In the genomic region with DNA sequence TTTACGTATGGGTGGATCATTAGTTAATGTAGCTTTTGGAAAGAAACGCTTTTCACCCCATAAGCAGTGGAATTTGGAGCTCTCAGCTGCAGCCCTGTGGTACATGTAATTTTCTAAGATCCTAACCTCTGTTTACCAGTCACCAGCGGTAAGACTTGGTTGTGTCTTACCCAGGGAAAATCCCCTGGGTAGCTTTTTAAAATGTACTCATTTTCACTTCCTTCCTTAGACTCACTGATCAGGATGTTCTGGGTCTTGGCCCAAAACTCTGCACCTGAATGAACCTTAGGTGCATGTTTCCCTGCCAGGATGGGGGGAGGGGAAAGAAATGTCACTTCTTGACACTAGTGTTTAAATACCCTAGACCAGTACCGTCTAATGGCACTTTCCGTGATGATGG, we compare ENCODE assay signal across 32 cellular contexts.
"Had no signal": no experiment of that assay in that cellular context is flagged by ENCODE, and none has a peak within 500 bp of the region (broad histone marks: within the 10 kb centered on the region; RNA-seq: fewer than 3 reads in every experiment).

No MANE protein-coding gene starts in this region.

- H3K9me3 Mint-ChIP-seq: activated T-helper 2 cell treated with anti-CD3 and anti-CD28 coated beads, Interferon-gamma antibody, Interleukin-2, Interleukin-4, amounts not matched to agents 10 μg/mL and 5 μg/mL and 100 μg/mL, durations not matched to agents 14 hours and 24 hours and 36 hours had no signal

- H3K4me3 Mint-ChIP-seq: activated CD8-positive, alpha-beta T cell treated with anti-CD3 and anti-CD28 coated beads, Interleukin-2, amount 10 ng/mL, durations not matched to agents 7 days and 5 days; activated naive CD4-positive, alpha-beta T cell treated with anti-CD3 and anti-CD28 coated beads, Interleukin-2, amount 50 U/mL, for 24 hours; activated naive CD8-positive, alpha-beta T cell treated with anti-CD3 and anti-CD28 coated beads, Interleukin-2, amount 10 ng/mL, durations not matched to agents 7 days and 5 days; activated T-cell treated with anti-CD3 and anti-CD28 coated beads, Interleukin-2, amount 50 U/mL, for 24 hours; central memory CD8-positive, alpha-beta T cell had no signal

- H3K4me2 ChIP-seq: PC-9 had no signal

- H3K27ac Mint-ChIP-seq: activated CD8-positive, alpha-beta T cell treated with anti-CD3 and anti-CD28 coated beads, Interleukin-2, amount 10 ng/mL, durations not matched to agents 7 days and 5 days; activated naive CD4-positive, alpha-beta T cell treated with anti-CD3 and anti-CD28 coated beads, Interleukin-2, amount 50 U/mL, for 24 hours; activated naive CD8-positive, alpha-beta T cell treated with anti-CD3 and anti-CD28 coated beads, Interleukin-2, amount 10 ng/mL, durations not matched to agents 7 days and 5 days; activated T-cell treated with anti-CD3 and anti-CD28 coated beads, Interleukin-2, amount 50 U/mL, for 24 hours; activated T-helper 2 cell treated with anti-CD3 and anti-CD28 coated beads, Interferon-gamma antibody, Interleukin-2, Interleukin-4, amounts not matched to agents 10 μg/mL and 5 μg/mL and 100 μg/mL, durations not matched to agents 14 hours and 24 hours and 36 hours had no signal

- FAIRE-seq: RCC 7860 had no signal

- H3K4me1 ChIP-seq: ascending aorta had no signal

- H3K27me3 ChIP-seq: ascending aorta, cardiac muscle cell had no signal

- H3K27ac ChIP-seq: ascending aorta, cardiac muscle cell, PC-9, WERI-Rb-1 had no signal

- ATAC-seq: activated CD8-positive, alpha-beta T cell treated with anti-CD3 and anti-CD28 coated beads, Interleukin-2, amount 10 ng/mL, durations not matched to agents 7 days and 5 days had no signal

- H3K36me3 Mint-ChIP-seq: activated naive CD4-positive, alpha-beta T cell treated with anti-CD3 and anti-CD28 coated beads, Interleukin-2, amount 50 U/mL, for 24 hours; activated naive CD8-positive, alpha-beta T cell treated with anti-CD3 and anti-CD28 coated beads, Interleukin-2, amount 10 ng/mL, durations not matched to agents 7 days and 5 days had no signal

- H2AFZ ChIP-seq: PC-9 had no signal

- H3K4me1 Mint-ChIP-seq: activated naive CD4-positive, alpha-beta T cell treated with anti-CD3 and anti-CD28 coated beads, Interleukin-2, amount 50 U/mL, for 24 hours; activated naive CD8-positive, alpha-beta T cell treated with anti-CD3 and anti-CD28 coated beads, Interleukin-2, amount 10 ng/mL, durations not matched to agents 7 days and 5 days; central memory CD8-positive, alpha-beta T cell had no signal

- H3K27me3 Mint-ChIP-seq: activated naive CD4-positive, alpha-beta T cell treated with anti-CD3 and anti-CD28 coated beads, Interleukin-2, amount 50 U/mL, for 24 hours; activated naive CD8-positive, alpha-beta T cell treated with anti-CD3 and anti-CD28 coated beads, Interleukin-2, amount 10 ng/mL, durations not matched to agents 7 days and 5 days; activated T-cell treated with anti-CD3 and anti-CD28 coated beads, Interleukin-2, amount 50 U/mL, for 24 hours; central memory CD8-positive, alpha-beta T cell had no signal

- H3K9me3 ChIP-seq: ascending aorta had no signal

- DNase-seq: activated CD4-positive, alpha-beta T cell treated with anti-CD3 and anti-CD28 coated beads for 1 hour; activated CD4-positive, alpha-beta T cell treated with anti-CD3 and anti-CD28 coated beads for 48 hours; activated CD4-positive, alpha-beta T cell treated with anti-CD3 and anti-CD28 coated beads, Interleukin-2, amount 50 U/mL, for 4 hours; activated CD4-positive, CD25-positive, alpha-beta regulatory T cell; activated CD8-positive, alpha-beta T cell treated with anti-CD3 and anti-CD28 coated beads, Interleukin-2, amount 10 ng/mL, durations not matched to agents 7 days and 5 days; activated gamma-delta T cell; activated naive CD4-positive, alpha-beta T cell treated with Interleukin-2 at 50 U/mL for 16 hours; activated naive CD8-positive, alpha-beta T cell treated with anti-CD3 and anti-CD28 coated beads, Interleukin-2, amount 10 ng/mL, durations not matched to agents 7 days and 5 days; activated T-cell treated with anti-CD3 and anti-CD28 coated beads, Interleukin-2, amount 50 U/mL, for 24 hours; amygdala; Kasumi-1; NCI-H1092 treated with DMSO at 0.1 percent for 48 hours; NCI-H1417; NCI-H146; NCI-H187; NCI-H2029 treated with DMSO at 0.1 percent for 48 hours; NCI-H2107; NCI-H2171; NCI-H446; NCI-H524; NCI-H69; NCI-H82; PC-9; Right ventricle myocardium superior; T1000; WERI-Rb-1 had no signal

- H3K4me3 ChIP-seq: ascending aorta, cardiac muscle cell, PC-9 had no signal
